ENCODE assay signal across 34 cellular contexts in the genomic region with DNA sequence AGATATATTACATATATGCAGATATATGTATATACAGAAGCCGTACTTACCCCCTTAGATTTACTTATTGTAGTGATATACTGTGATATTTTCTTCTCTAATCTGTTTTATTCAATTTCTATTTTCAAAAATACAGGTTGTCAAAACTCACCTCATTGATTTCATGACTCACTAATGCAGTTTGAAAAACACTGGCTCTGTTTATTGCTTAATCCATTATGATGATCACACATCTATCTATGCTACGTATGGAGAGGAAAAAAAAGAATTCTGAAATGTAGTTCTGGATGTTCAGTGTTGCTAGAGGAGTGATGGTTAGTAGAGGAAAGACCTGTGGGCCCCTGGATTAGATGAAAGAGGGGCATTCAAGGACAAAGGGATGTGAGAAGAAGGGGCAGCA.
"Had no signal": no experiment of that assay in that cellular context is flagged by ENCODE, and none has a peak within 500 bp of the region (broad histone marks: within the 10 kb centered on the region; RNA-seq: fewer than 3 reads in every experiment).

No MANE protein-coding gene starts in this region.

- H3K4me1 ChIP-seq: Peyer's patch had no signal

- H3K4me2 ChIP-seq: KMS-11 had no signal

- DNase-seq: activated CD4-positive, alpha-beta memory T cell treated with anti-CD3 and anti-CD28 coated beads, Interleukin-2, amount 10 ng/mL, durations not matched to agents 7 days and 5 days; activated CD4-positive, alpha-beta T cell treated with anti-CD3 and anti-CD28 coated beads for 1 hour; activated CD4-positive, alpha-beta T cell treated with anti-CD3 and anti-CD28 coated beads for 48 hours; activated CD4-positive, CD25-positive, alpha-beta regulatory T cell; activated CD8-positive, alpha-beta memory T cell treated with anti-CD3 and anti-CD28 coated beads for 24 hours; activated CD8-positive, alpha-beta memory T cell treated with anti-CD3 and anti-CD28 coated beads, Interleukin-2, amount 10 ng/mL, durations not matched to agents 7 days and 5 days; activated CD8-positive, alpha-beta memory T cell treated with anti-CD3 and anti-CD28 coated beads, Interleukin-2, amount 50 U/mL, for 48 hours; activated effector memory CD4-positive, alpha-beta T cell treated with Interleukin-2 at 50 U/mL for 16 hours; activated naive CD4-positive, alpha-beta T cell treated with anti-CD3 and anti-CD28 coated beads, Interleukin-2, amount 10 ng/mL, durations not matched to agents 7 days and 5 days; activated naive CD8-positive, alpha-beta T cell treated with anti-CD3 and anti-CD28 coated beads, Interleukin-2, amount 50 U/mL, for 24 hours; activated T-cell treated with anti-CD3 and anti-CD28 coated beads, Interleukin-2, amount 50 U/mL, for 48 hours; anterior cingulate cortex; caudate nucleus; NCI-H1092 treated with DMSO at 0.1 percent for 48 hours; NCI-H1417; NCI-H146; NCI-H187; NCI-H2029 treated with DMSO at 0.1 percent for 48 hours; NCI-H2107; NCI-H2171; NCI-H510A; NCI-H526; NCI-H748 treated with DMSO at 0.1 percent for 48 hours; NK-92 treated with Interleukin-12 subunit alpha and Interleukin-12 subunit beta, amount 100 ng/mL, for 24 hours; PC-3; Peyer's patch; RPMI8226; SIG-M5; T-helper 1 cell; T1000; WERI-Rb-1 had no signal

- H3K27ac ChIP-seq: KMS-11, Peyer's patch, WERI-Rb-1 had no signal

- H3K4me3 ChIP-seq: Peyer's patch had no signal

- H3K9ac ChIP-seq: KMS-11 had no signal

- H3K36me3 ChIP-seq: Peyer's patch, WERI-Rb-1 had no signal

- H3K27me3 ChIP-seq: Peyer's patch had no signal

- ATAC-seq: activated CD8-positive, alpha-beta memory T cell treated with anti-CD3 and anti-CD28 coated beads, Interleukin-2, amount 10 ng/mL, durations not matched to agents 7 days and 5 days; activated naive CD8-positive, alpha-beta T cell treated with anti-CD3 and anti-CD28 coated beads, Interleukin-2, amount 50 U/mL, for 24 hours; PC-3; Right ventricle myocardium inferior; SK-N-SH treated with all-trans-retinoic acid at 6 μM for 48 hours had no signal
